8 cellular contexts compared by ENCODE assay signal in genomic region chr2:196925768-196926561, GRCh38. TPM values are rescaled to one million over a fixed set of nuclear protein-coding genes. Genes with fewer than 3 reads are reported as not detected.
A peak's percentile ranks its signal among the peaks of the same experiment; 100 is the strongest.
DNase-seq lines count a peak whose midpoint lies in the region; ATAC-seq, FAIRE-seq and TF ChIP-seq lines count a peak whose summit lies in the region.

No MANE protein-coding gene starts in this region.

- H3F3A ChIP-seq in DOHH2 (ENCODE audit: control insufficient read depth, insufficient read depth) = no peaks in the 10 kb centered on the region

- H3K36me3 ChIP-seq in DOHH2 (ENCODE audit: control insufficient read depth, low read length) = no peaks in the 10 kb centered on the region
- H3K36me3 ChIP-seq in SJSA1 = peaks cover 4% of the 10 kb centered on the region; the same call in 1 of the 2 replicates
- no peaks in the 10 kb centered on the region for H3K36me3 ChIP-seq in brain microvascular endothelial cell (replicated peaks)

- TF ChIP-seq CTCF in DOHH2 (IDR thresholded peaks at IDR 0.05; ENCODE audit: low read depth, low read length, poor library complexity, severe bottlenecking) (no peak), brain microvascular endothelial cell (IDR thresholded peaks at IDR 0.05; ENCODE audit: low read depth, low read length, missing control alignments) (no peak)

- H3K27ac ChIP-seq in DOHH2 (ENCODE audit: low read depth, low read length) (no peak overlapping the region), SJSA1 (peak overlapping the region; percentile 72), brain microvascular endothelial cell (peak overlapping the region; percentile 75), skin epidermis (peak overlapping the region; percentile 60 to 94 (median 87))

- H3K4me3 ChIP-seq in DOHH2 (ENCODE audit: low read length) = peak overlapping the region; percentile 97
- peak overlapping the region; percentile 64 for H3K4me3 ChIP-seq in SJSA1
- H3K4me3 ChIP-seq in brain microvascular endothelial cell (ENCODE audit: low read depth, low read length) = peak overlapping the region; percentile 88
- peak overlapping the region; percentile 54 to 87 (median 76) for H3K4me3 ChIP-seq in skin epidermis

- H3K4me2 ChIP-seq in DOHH2 (ENCODE audit: low read length) = peak overlapping the region; percentile 97

- H3K9me3 ChIP-seq in DOHH2 (ENCODE audit: control insufficient read depth, insufficient read depth, low read length) (no peaks in the 10 kb centered on the region), SJSA1 (replicated peaks) (no peaks in the 10 kb centered on the region)

- H3K4me1 ChIP-seq in DOHH2 (ENCODE audit: control insufficient read depth, low read length) (peaks cover 30% of the 10 kb centered on the region), SJSA1 (replicated peaks) (0 out of 2 replicates have a peak, but pooled peaks cover 4% of the 10 kb centered on the region)

- DNase-seq in HTR-8/SVneo (ENCODE audit: insufficient read length, low spot score) = peak; percentile 12
- DNase-seq in SJSA1 (ENCODE audit: low read depth in 1 of 2, low spot score in 2 of 2) = peak; percentile 47 to 49
- peak; percentile 20 for DNase-seq in brain microvascular endothelial cell
- peak; percentile 43 for DNase-seq in iPS-NIHi7 (ENCODE audit: extremely low spot score)
- DNase-seq in NCI-H226 = no peak

- ATAC-seq in GM21515 (IDR thresholded peaks at IDR 0.05; ENCODE audit: unreplicated experiment) = peak; percentile 36

- peaks cover 29% of the 10 kb centered on the region for H3K79me2 ChIP-seq in DOHH2 (ENCODE audit: control insufficient read depth, low read length)

- in situ Hi-C loops in brain microvascular endothelial cell (cut with HindIII; ENCODE audit: low pct_ligation_motif_present, low sequenced_read_pairs) = no loop called here

- H4K20me1 ChIP-seq in DOHH2 (ENCODE audit: control insufficient read depth, insufficient read depth, low read depth, low read length) = no peaks in the 10 kb centered on the region

- no peak for FAIRE-seq in HTR-8/SVneo (lab: Jason Lieb, UNC)

- H3K9me2 ChIP-seq in DOHH2 (replicated peaks; ENCODE audit: control insufficient read depth, low read length) = no peaks in the 10 kb centered on the region

- H3K27me3 ChIP-seq in DOHH2 (ENCODE audit: control insufficient read depth, low read length) (peaks cover 3% of the 10 kb centered on the region), SJSA1 (replicated peaks) (no peaks in the 10 kb centered on the region), brain microvascular endothelial cell (replicated peaks) (no peaks in the 10 kb centered on the region)

RNA-seq across cellular contexts. Expression of gene PGAP1, which starts 0.5 kb away (rescaled TPM):
- total RNA-seq in SJSA1 (2014; rRNA removed; shearing (Covaris generic)) = 4.4 and 4.6 TPM in 2 replicates
